ENCODE assay signal across 8 cellular contexts in the genomic region with DNA sequence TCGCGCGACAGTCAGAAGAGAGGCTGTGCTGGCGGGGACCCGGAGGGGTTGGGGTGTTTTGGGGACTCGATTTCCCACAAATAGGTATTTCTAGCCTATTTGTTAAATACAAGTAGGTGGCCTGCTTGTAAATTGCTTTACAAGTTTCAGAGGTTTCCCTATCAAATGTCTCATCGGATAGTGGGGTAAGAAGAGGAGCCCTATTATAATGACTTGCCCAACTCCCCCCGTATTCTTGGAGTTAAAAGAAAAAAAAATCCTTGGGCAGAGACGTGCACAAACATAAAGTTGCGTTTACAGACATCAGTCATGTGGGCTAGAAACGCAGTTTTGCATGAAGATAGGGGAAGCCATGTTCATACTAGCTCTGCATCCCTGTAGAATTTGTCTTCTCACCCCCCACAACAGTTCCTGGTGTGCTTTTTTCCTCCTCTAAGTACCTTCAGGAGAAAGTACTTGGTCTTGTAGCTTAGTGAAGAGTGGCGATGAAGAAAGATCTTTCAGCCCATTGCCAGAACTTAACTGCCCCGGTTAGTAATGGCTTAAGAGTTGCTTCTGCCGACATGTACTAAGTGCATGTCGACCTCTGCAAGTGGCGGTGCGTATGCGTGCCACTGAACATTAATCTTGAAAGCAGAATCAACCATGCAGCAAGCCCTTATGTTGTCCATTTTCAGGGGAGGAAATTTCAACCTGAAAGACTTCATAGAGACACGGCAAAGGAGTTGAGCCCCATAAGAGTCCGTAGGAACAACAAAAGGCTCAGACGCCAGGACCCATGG. TPM values are rescaled to one million over a fixed set of nuclear protein-coding genes. Genes with fewer than 3 reads are reported as not detected.
DNase-seq lines count a peak whose midpoint lies in the region; ATAC-seq, FAIRE-seq and TF ChIP-seq lines count a peak whose summit lies in the region.

No MANE protein-coding gene starts in this region.

- no peak overlapping the region for H2BK120ac ChIP-seq in mesendoderm (ENCODE audit: low read depth, low read length)

- H3K18ac ChIP-seq in mesendoderm (ENCODE audit: low read length), result peak overlapping the region; percentile 71

- POLR2A ChIA-PET in HEK293T (lab: Yijun Ruan, JAX), result interaction anchor here (0.8 to 5.0 kb wide), 20 partner anchors 10 to 398 kb away, joined by 3 to 41 read pairs (median 4); partner anchors contain the start of genes BAG3, INPP5F, MCMBP and RGS10

- H3K4me1 Mint-ChIP-seq in astrocyte (ENCODE audit: low read depth, unreplicated experiment), result peaks cover 20% of the 10 kb centered on the region

- H3K27ac ChIP-seq in astrocyte (ENCODE audit: low read depth, low read length), result peak overlapping the region; percentile 96
- peak overlapping the region; percentile 38 for H3K27ac ChIP-seq in mesendoderm (ENCODE audit: low read depth, low read length)

- H3K4me3 ChIP-seq in astrocyte (ENCODE audit: insufficient read depth, low read depth, low read length) (peak overlapping the region; percentile 87), mesendoderm (ENCODE audit: low read length) (peak overlapping the region; percentile 50)

- no peaks in the 10 kb centered on the region for H3K9me3 Mint-ChIP-seq in astrocyte (ENCODE audit: unreplicated experiment)

- no peak overlapping the region for H2BK5ac ChIP-seq in mesendoderm (ENCODE audit: low read length)

- no peaks in the 10 kb centered on the region for H3K9me3 ChIP-seq in astrocyte (ENCODE audit: insufficient read depth, low read depth, low read length)

- H3K36me3 ChIP-seq in astrocyte (ENCODE audit: insufficient read depth, low read length), result peaks cover 8% of the 10 kb centered on the region
- H3K36me3 ChIP-seq in mesendoderm (ENCODE audit: control insufficient read depth, insufficient read depth, low read length), result no peaks in the 10 kb centered on the region

- H3K27me3 Mint-ChIP-seq in astrocyte (ENCODE audit: low read depth, unreplicated experiment), result no peaks in the 10 kb centered on the region

- H3K27ac Mint-ChIP-seq in astrocyte (ENCODE audit: unreplicated experiment), result peak overlapping the region; percentile 97

- H3K27me3 ChIP-seq in astrocyte (ENCODE audit: insufficient read depth, low read length) (no peaks in the 10 kb centered on the region), mesendoderm (ENCODE audit: insufficient read depth, low read length, poor library complexity) (no peaks in the 10 kb centered on the region)

- WGBS in mesendoderm (ENCODE audit: extremely low coverage, insufficient coverage, low lambda C conversion rate), result no CpG with 5 or more reads among the region's 21 CpGs

- CTCF ChIA-PET in HEK293T (lab: Yijun Ruan, JAX), result no interaction called here

- peak overlapping the region; percentile 94 for H3K56ac ChIP-seq in mesendoderm (ENCODE audit: low read length)

- peak; percentile 26 for ATAC-seq in HG02610 (IDR thresholded peaks at IDR 0.05; ENCODE audit: unreplicated experiment)

- FAIRE-seq in astrocyte (lab: Jason Lieb, UNC), result no peak

- no peaks in the 10 kb centered on the region for H3K79me1 ChIP-seq in mesendoderm (ENCODE audit: low read length)

- peak; percentile 27 for DNase-seq in ELR (ENCODE audit: low read depth)
- no peak for DNase-seq in astrocyte (ENCODE audit: low read depth)
- DNase-seq in mesendoderm, result no peak
- DNase-seq in SW 1271 (lab: John Stamatoyannopoulos, UW), result no peak
- no peak for DNase-seq in COR-L47 (lab: John Stamatoyannopoulos, UW)
- no peak for DNase-seq in nucleus accumbens (lab: John Stamatoyannopoulos, UW)
- no peak for DNase-seq in HEK293T (ENCODE audit: extremely low spot score)

- H2AFZ ChIP-seq in astrocyte (ENCODE audit: low read depth, low read length), result peak overlapping the region; percentile 52

- no peak overlapping the region for H2BK15ac ChIP-seq in mesendoderm (replicated peaks; ENCODE audit: low read depth)

- H3K79me2 ChIP-seq in astrocyte (ENCODE audit: insufficient read depth, low read length) (peaks cover 44% of the 10 kb centered on the region), mesendoderm (ENCODE audit: control insufficient read depth, insufficient read depth, low read length) (peaks cover 32% of the 10 kb centered on the region)

- peak overlapping the region; percentile 95 for H3K9ac ChIP-seq in astrocyte (ENCODE audit: low read length)
- H3K9ac ChIP-seq in mesendoderm (ENCODE audit: low read length), result peak overlapping the region; percentile 87

- peak overlapping the region; percentile 89 for H3K4me2 ChIP-seq in astrocyte (ENCODE audit: low read length)
- H3K4me2 ChIP-seq in mesendoderm (ENCODE audit: low read length), result peak overlapping the region; percentile 77

- H4K5ac ChIP-seq in mesendoderm (ENCODE audit: low read length), result no peak overlapping the region

- peak overlapping the region; percentile 77 for H3K4ac ChIP-seq in mesendoderm (ENCODE audit: low read depth, low read length)

- peak overlapping the region; percentile 91 for H3K4me3 Mint-ChIP-seq in astrocyte (ENCODE audit: unreplicated experiment)

- H3K36me3 Mint-ChIP-seq in astrocyte (ENCODE audit: low read depth, unreplicated experiment), result peaks cover 22% of the 10 kb centered on the region

- no peak overlapping the region for H2AK5ac ChIP-seq in mesendoderm (ENCODE audit: low read length)

- H3K4me1 ChIP-seq in astrocyte (ENCODE audit: insufficient read depth, low read length), result peaks cover 27% of the 10 kb centered on the region
- H3K4me1 ChIP-seq in mesendoderm (ENCODE audit: control insufficient read depth, low read depth, low read length), result no peaks in the 10 kb centered on the region

- peak overlapping the region; percentile 30 for H4K8ac ChIP-seq in mesendoderm (ENCODE audit: low read depth, low read length)

- peak overlapping the region; percentile 19 for H3K23ac ChIP-seq in mesendoderm (ENCODE audit: low read length)

- TF ChIP-seq CTCF in astrocyte (IDR thresholded peaks at IDR 0.05; ENCODE audit: insufficient read depth, low read depth, low read length), result no peak

- peaks cover 37% of the 10 kb centered on the region for H4K20me1 ChIP-seq in astrocyte (ENCODE audit: insufficient read depth, low read length)

TF ChIP-seq in HEK293T, 16 proteins besides CTCF, POLR2A, EP300 and RAD21:
- TF ChIP-seq SP1 (IDR thresholded peaks at IDR 0.05) (no peak), FOXM1 (IDR thresholded peaks at IDR 0.05; ENCODE audit: borderline replicate concordance) (no peak), ZNF384 (IDR thresholded peaks at IDR 0.05) (no peak), L3MBTL2 (conservative IDR thresholded peaks at IDR 0.05) (no peak; the same call in none of the 2 replicates), HDGF (IDR thresholded peaks at IDR 0.05; ENCODE audit: borderline replicate concordance) (no peak), BHLHE40 (IDR thresholded peaks at IDR 0.05; ENCODE audit: borderline replicate concordance) (no peak), FOXK2 (IDR thresholded peaks at IDR 0.05) (no peak), SUZ12 (IDR thresholded peaks at IDR 0.05) (no peak), ELF4 (IDR thresholded peaks at IDR 0.05) (no peak), NFRKB (IDR thresholded peaks at IDR 0.05) (no peak), FOXA1 (IDR thresholded peaks at IDR 0.05) (no peak), CTBP1 (IDR thresholded peaks at IDR 0.05; ENCODE audit: borderline replicate concordance) (no peak), ARNT (IDR thresholded peaks at IDR 0.05) (no peak)
- TF ChIP-seq, protein P1, sequence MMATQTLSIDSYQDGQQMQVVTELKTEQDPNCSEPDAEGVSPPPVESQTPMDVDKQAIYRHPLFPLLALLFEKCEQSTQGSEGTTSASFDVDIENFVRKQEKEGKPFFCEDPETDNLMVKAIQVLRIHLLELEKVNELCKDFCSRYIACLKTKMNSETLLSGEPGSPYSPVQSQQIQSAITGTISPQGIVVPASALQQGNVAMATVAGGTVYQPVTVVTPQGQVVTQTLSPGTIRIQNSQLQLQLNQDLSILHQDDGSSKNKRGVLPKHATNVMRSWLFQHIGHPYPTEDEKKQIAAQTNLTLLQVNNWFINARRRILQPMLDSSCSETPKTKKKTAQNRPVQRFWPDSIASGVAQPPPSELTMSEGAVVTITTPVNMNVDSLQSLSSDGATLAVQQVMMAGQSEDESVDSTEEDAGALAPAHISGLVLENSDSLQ (IDR thresholded peaks at IDR 0.05), result no peak

RNA-seq across cellular contexts. Expression of gene TIAL1, which starts 0.8 kb away (rescaled TPM):
- total RNA-seq in astrocyte, result 155 and 161 TPM in 2 replicates
- polyA plus RNA-seq in mesendoderm (2013, experiment 1 of 2), result 104 TPM
- 101 TPM for polyA plus RNA-seq in mesendoderm (2013, experiment 2 of 2)

RNA-seq across cellular contexts. Expression of gene BAG3, which starts 53.6 kb away (rescaled TPM):
- total RNA-seq in astrocyte, result 68.4 and 71.6 TPM in 2 replicates
- polyA plus RNA-seq in mesendoderm (2013, experiment 1 of 2), result 16.0 TPM
- polyA plus RNA-seq in mesendoderm (2013, experiment 2 of 2), result 16.9 TPM

RNA-seq across cellular contexts. Expression of gene RGS10, which starts 55.1 kb away (rescaled TPM):
- total RNA-seq in astrocyte, result 40.0 and 40.1 TPM in 2 replicates
- polyA plus RNA-seq in mesendoderm (2013, experiment 1 of 2), result 10.5 TPM
- 10.2 TPM for polyA plus RNA-seq in mesendoderm (2013, experiment 2 of 2)
